In genomic region chr1:62437273-62437945, GRCh38 we compare ENCODE assay signal across 7 cellular contexts. TPM values are rescaled to one million over a fixed set of nuclear protein-coding genes. Genes with fewer than 3 reads are reported as not detected.
DNase-seq lines count a peak whose midpoint lies in the region; FAIRE-seq and TF ChIP-seq lines count a peak whose summit lies in the region.

No MANE protein-coding gene starts in this region.

- peak overlapping the region; percentile 91 for H3K4me3 Mint-ChIP-seq in activated CD4-positive, alpha-beta memory T cell treated with anti-CD3 and anti-CD28 coated beads, Interleukin-2, amount 10 ng/mL, durations not matched to agents 7 days and 5 days

- H3K9me3 Mint-ChIP-seq in activated CD4-positive, alpha-beta memory T cell treated with anti-CD3 and anti-CD28 coated beads, Interleukin-2, amount 10 ng/mL, durations not matched to agents 7 days and 5 days: no peaks in the 10 kb centered on the region

- in situ Hi-C loops in GM13976 (cut with MboI; ENCODE audit: low sequenced_read_pairs, unreplicated experiment): no loop called here

- H3K27ac ChIP-seq in HUES6 (ENCODE audit: low read depth, low read length) (peak overlapping the region; percentile 97), endothelial cell of umbilical vein (ENCODE audit: insufficient read depth, low read depth, low read length) (peak overlapping the region; percentile 89), thyroid gland (peak overlapping the region; percentile 90 to 96 (median 92))

- H3K79me2 ChIP-seq in endothelial cell of umbilical vein (ENCODE audit: control insufficient read depth, insufficient read depth, low read length): peaks cover 50% of the 10 kb centered on the region

- no peaks in the 10 kb centered on the region for H4K20me1 ChIP-seq in endothelial cell of umbilical vein (replicated peaks; ENCODE audit: control insufficient read depth, extremely low read depth, insufficient read depth, low read length)

- intact Hi-C loops in endothelial cell of umbilical vein (cut with micrococcal nuclease) (loop anchor here (5.0 kb wide), 2 partner anchors 310 to 685 kb away; no protein-coding TSS in a partner anchor), thyroid gland (cut with DNase I) (no loop called here)

- peak overlapping the region; percentile 86 for H2AFZ ChIP-seq in endothelial cell of umbilical vein (ENCODE audit: low read depth, low read length)

- POLR2A ChIA-PET in activated CD4-positive, alpha-beta memory T cell treated with anti-CD3 and anti-CD28 coated beads, Interleukin-2, amount 10 ng/mL, durations not matched to agents 7 days and 5 days (lab: Charles Lee): interaction anchor here (1.2 to 7.1 kb wide), 2 partner anchors 11 to 18 kb away, joined by 4 to 82 read pairs; no protein-coding TSS in a partner anchor
- POLR2A ChIA-PET in endothelial cell of umbilical vein (lab: Charles Lee): no interaction called here

- no peaks in the 10 kb centered on the region for H3K27me3 Mint-ChIP-seq in activated CD4-positive, alpha-beta memory T cell treated with anti-CD3 and anti-CD28 coated beads, Interleukin-2, amount 10 ng/mL, durations not matched to agents 7 days and 5 days

- peaks cover 46% of the 10 kb centered on the region for H3K4me1 Mint-ChIP-seq in activated CD4-positive, alpha-beta memory T cell treated with anti-CD3 and anti-CD28 coated beads, Interleukin-2, amount 10 ng/mL, durations not matched to agents 7 days and 5 days

- H3K4me3 ChIP-seq in HUES6 (ENCODE audit: low read depth, low read length) (peak overlapping the region; percentile 72), endothelial cell of umbilical vein (replicated peaks in 1 of 3; ENCODE audit: insufficient read depth in 1 of 3, low read depth in 1 of 3, low read length in 3 of 3) (peak overlapping the region; percentile 73 to 95 (median 75)), mucosa of stomach (ENCODE audit: low read length) (peak overlapping the region; percentile 91), thyroid gland (replicated peaks in 1 of 3) (peak overlapping the region; percentile 28 to 90 (median 69))

- dilution Hi-C loops in endothelial cell of umbilical vein (cut with MboI; ENCODE audit: extremely low pct_ligation_motif_present, low sequenced_read_pairs): no loop called here

- TF ChIP-seq POLR2A in endothelial cell of umbilical vein (IDR thresholded peaks at IDR 0.05; ENCODE audit: low read depth, low read length) (no peak), thyroid gland (IDR thresholded peaks at IDR 0.05) (no peak), H54 (IDR thresholded peaks at IDR 0.05; ENCODE audit: low read depth, low read length) (no peak)

- WGBS in thyroid gland, 2 donors: 1% methylated on average over 14 to 66 of the region's 68 CpGs

- FAIRE-seq in endothelial cell of umbilical vein (lab: Jason Lieb, UNC) (no peak), H54 (lab: Jason Lieb, UNC) (no peak)

- H3K9ac ChIP-seq in HUES6 (ENCODE audit: low read length) (peak overlapping the region; percentile 98), endothelial cell of umbilical vein (replicated peaks; ENCODE audit: extremely low read depth, insufficient read depth, low read length) (peak overlapping the region; percentile 96), mucosa of stomach (ENCODE audit: low read length) (peak overlapping the region; percentile 100)

- CTCF ChIA-PET in activated CD4-positive, alpha-beta memory T cell treated with anti-CD3 and anti-CD28 coated beads, Interleukin-2, amount 10 ng/mL, durations not matched to agents 7 days and 5 days (lab: Charles Lee): interaction anchor here (2.1 kb wide), 1 partner anchor 14 kb away, joined by 6 read pairs; no protein-coding TSS in a partner anchor
- CTCF ChIA-PET in endothelial cell of umbilical vein (lab: Charles Lee): interaction anchor here (1.0 to 2.0 kb wide), 2 partner anchors 13 to 310 kb away, joined by 3 to 9 read pairs; no protein-coding TSS in a partner anchor

- H3K9me1 ChIP-seq in endothelial cell of umbilical vein (replicated peaks; ENCODE audit: control insufficient read depth, extremely low read depth, insufficient read depth, low read length): no peaks in the 10 kb centered on the region

- peaks cover 42% of the 10 kb centered on the region for H3K36me3 Mint-ChIP-seq in activated CD4-positive, alpha-beta memory T cell treated with anti-CD3 and anti-CD28 coated beads, Interleukin-2, amount 10 ng/mL, durations not matched to agents 7 days and 5 days (ENCODE audit: low read depth)

- no peaks in the 10 kb centered on the region for H3K9me3 ChIP-seq in HUES6 (ENCODE audit: control insufficient read depth, insufficient read depth, low read depth, low read length)
- H3K9me3 ChIP-seq in endothelial cell of umbilical vein (replicated peaks; ENCODE audit: control insufficient read depth, insufficient read depth, low read length): no peaks in the 10 kb centered on the region
- H3K9me3 ChIP-seq in mucosa of stomach (ENCODE audit: control insufficient read depth, low read length): no peaks in the 10 kb centered on the region
- no peaks in the 10 kb centered on the region for H3K9me3 ChIP-seq in thyroid gland

- DNase-seq in GM13976 (ENCODE audit: low spot score): peak; percentile 36
- no peak for DNase-seq in activated CD4-positive, alpha-beta memory T cell treated with anti-CD3 and anti-CD28 coated beads, Interleukin-2, amount 10 ng/mL, durations not matched to agents 7 days and 5 days
- DNase-seq in endothelial cell of umbilical vein (ENCODE audit: low read depth, low spot score): no peak
- peak in 1 of 2 donors; percentile 50 for DNase-seq in thyroid gland
- DNase-seq in H54 (ENCODE audit: insufficient read length, low spot score): no peak

- BruUV-seq in endothelial cell of umbilical vein (replicated peaks; lab: Mats Ljungman, UMichigan): no TSS peak

- H3K36me3 ChIP-seq in HUES6 (ENCODE audit: control insufficient read depth, insufficient read depth, low read length): peaks cover 21% of the 10 kb centered on the region
- no peaks in the 10 kb centered on the region for H3K36me3 ChIP-seq in endothelial cell of umbilical vein (ENCODE audit: control insufficient read depth in 2 of 2, extremely low read depth in 1 of 2, insufficient read depth in 2 of 2, low read length in 2 of 2)
- H3K36me3 ChIP-seq in mucosa of stomach (ENCODE audit: control insufficient read depth, insufficient read depth, low read length): no peaks in the 10 kb centered on the region
- no peaks in the 10 kb centered on the region for H3K36me3 ChIP-seq in thyroid gland

- H3K27me3 ChIP-seq in HUES6 (ENCODE audit: control insufficient read depth, insufficient read depth, low read length) (no peaks in the 10 kb centered on the region), endothelial cell of umbilical vein (ENCODE audit: control insufficient read depth in 2 of 2, insufficient read depth in 2 of 2, low read length in 2 of 2) (no peaks in the 10 kb centered on the region), mucosa of stomach (ENCODE audit: control insufficient read depth, insufficient read depth, low read length) (no peaks in the 10 kb centered on the region), thyroid gland (no peaks in the 10 kb centered on the region)

- H3K4me2 ChIP-seq in endothelial cell of umbilical vein (ENCODE audit: insufficient read depth, low read length): peak overlapping the region; percentile 96

- H3K4me1 ChIP-seq in HUES6 (ENCODE audit: control insufficient read depth, insufficient read depth, low read length) (peaks cover 8% of the 10 kb centered on the region; the same call in 1 of the 2 replicates), endothelial cell of umbilical vein (ENCODE audit: control insufficient read depth, extremely low read depth, insufficient read depth, low read length) (peaks cover 13% of the 10 kb centered on the region), mucosa of stomach (ENCODE audit: control insufficient read depth, insufficient read depth, low read length) (peaks cover 12% of the 10 kb centered on the region), thyroid gland (peaks cover 25 to 26% of the 10 kb centered on the region in 2 donors)

- TF ChIP-seq CTCF in GM13976 (IDR thresholded peaks at IDR 0.05; ENCODE audit: borderline replicate concordance, control extremely low read depth, extremely low read depth, insufficient read depth, missing control alignments) (no peak), endothelial cell of umbilical vein (IDR thresholded peaks at IDR 0.05; ENCODE audit: extremely low read depth in 1 of 2, insufficient read depth in 1 of 2, low read depth in 1 of 2, low read length in 2 of 2) (no peak), thyroid gland (IDR thresholded peaks at IDR 0.05) (no peak)

- peak overlapping the region; percentile 98 for H3K27ac Mint-ChIP-seq in activated CD4-positive, alpha-beta memory T cell treated with anti-CD3 and anti-CD28 coated beads, Interleukin-2, amount 10 ng/mL, durations not matched to agents 7 days and 5 days

TF ChIP-seq in endothelial cell of umbilical vein, 7 proteins besides CTCF, POLR2A, EP300 and RAD21:
- TF ChIP-seq EZH2 (IDR thresholded peaks at IDR 0.05; ENCODE audit: borderline replicate concordance, low read depth, low read length, severe bottlenecking): no peak
- TF ChIP-seq FOS (IDR thresholded peaks at IDR 0.05; ENCODE audit: borderline replicate concordance, insufficient read depth, low read length): no peak

RNA-seq across cellular contexts. Expression of gene USP1, which starts 0.6 kb away (rescaled TPM):
- 10 to 100 TPM; 74.6 to 78.6 TPM for total RNA-seq in activated CD4-positive, alpha-beta memory T cell treated with anti-CD3 and anti-CD28 coated beads, Interleukin-2, amount 10 ng/mL, durations not matched to agents 7 days and 5 days
- total RNA-seq in endothelial cell of umbilical vein (37.8 and 38.4 TPM in 2 replicates), thyroid gland (10 to 100 TPM; 27.4 to 33.0 (median 30.9) TPM)
- 4.5 and 7.0 TPM in 2 replicates for polyA plus RNA-seq in endothelial cell of umbilical vein
- 9.3 and 10.6 TPM in 2 replicates for polyA plus RNA-seq in endothelial cell of umbilical vein (2011; cell fraction: cytosol; rRNA removed)
- polyA plus RNA-seq in endothelial cell of umbilical vein (2011; cell fraction: nucleus; rRNA removed): 5.8 and 10.7 TPM in 2 replicates
- 12.3 and 28.4 TPM in 2 replicates for polyA plus RNA-seq in endothelial cell of umbilical vein (2012)
- polyA minus RNA-seq in endothelial cell of umbilical vein: 5.3 and 6.4 TPM in 2 replicates
- polyA minus RNA-seq in endothelial cell of umbilical vein (2011; cell fraction: cytosol; rRNA and poly(A)+ RNA removed): 37.3 TPM
- 5.7 and 7.2 TPM in 2 replicates for polyA minus RNA-seq in endothelial cell of umbilical vein (2011; cell fraction: nucleus; rRNA and poly(A)+ RNA removed)
